In genomic region chr12:53008760-53009159, GRCh38 we compare ENCODE assay signal across 7 cellular contexts. TPM values are rescaled to one million over a fixed set of nuclear protein-coding genes. Genes with fewer than 3 reads are reported as not detected.
DNase-seq lines count a peak whose midpoint lies in the region; ATAC-seq and TF ChIP-seq lines count a peak whose summit lies in the region.
"Not testable (repeated sequence)": the region's sequence is repeated elsewhere in the genome, so short reads cannot be mapped to it uniquely, and the experiment has no call there.

No MANE protein-coding gene starts in this region.

- H3K27ac ChIP-seq in DND-41 (ENCODE audit: low read length); KMS-11; SK-N-SH (ENCODE audit: low read depth in 2 of 2, low read length in 1 of 2); mammary epithelial cell (ENCODE audit: insufficient read depth, low read depth, low read length); neural progenitor cell: not testable (repeated sequence)

- not testable (repeated sequence) for ATAC-seq in DND-41 (ENCODE audit: insufficient read depth, low read depth); activated T-cell treated with anti-CD3 and anti-CD28 coated beads, Interleukin-2, amount 50 U/mL, for 4 hours

- peaks cover 65% of the 10 kb centered on the region for H3K4me1 Mint-ChIP-seq in activated T-cell treated with anti-CD3 and anti-CD28 coated beads, Interleukin-2, amount 50 U/mL, for 4 hours (ENCODE audit: low read depth)
- H3K4me1 Mint-ChIP-seq in immature natural killer cell (peaks cover 69 to 70% of the 10 kb centered on the region in 2 donors), neural progenitor cell (peaks cover 26% of the 10 kb centered on the region)

- TF ChIP-seq CTCF in DND-41 (IDR thresholded peaks at IDR 0.05; ENCODE audit: borderline replicate concordance, extremely low read depth, low read length, poor library complexity, severe bottlenecking); KMS-11 (conservative IDR thresholded peaks at IDR 0.05; ENCODE audit: low read depth, low read length); SK-N-SH (IDR thresholded peaks at IDR 0.05); mammary epithelial cell (conservative IDR thresholded peaks at IDR 0.05 in 1 of 2, IDR thresholded peaks at IDR 0.05 in 1 of 2; ENCODE audit: extremely low read depth in 1 of 2, insufficient read depth in 1 of 2, low read depth in 1 of 2, low read length in 2 of 2); neural progenitor cell (IDR thresholded peaks at IDR 0.05): not testable (repeated sequence)

- peaks cover 32% of the 10 kb centered on the region for H3K36me3 Mint-ChIP-seq in activated T-cell treated with anti-CD3 and anti-CD28 coated beads, Interleukin-2, amount 50 U/mL, for 4 hours (ENCODE audit: insufficient read depth)
- not testable (repeated sequence) for H3K36me3 Mint-ChIP-seq in immature natural killer cell
- H3K36me3 Mint-ChIP-seq in neural progenitor cell = peaks cover 35% of the 10 kb centered on the region

- H3K9me2 ChIP-seq in SK-N-SH = not testable (repeated sequence)

- peaks cover 43% of the 10 kb centered on the region for H3K36me3 ChIP-seq in DND-41 (ENCODE audit: insufficient read depth, low read length)
- not testable (repeated sequence) for H3K36me3 ChIP-seq in KMS-11 (ENCODE audit: insufficient read depth); neural progenitor cell
- peaks cover 17 to 48% of the 10 kb centered on the region in 2 experiments for H3K36me3 ChIP-seq in SK-N-SH (replicated peaks in 1 of 2; ENCODE audit: control insufficient read depth in 1 of 2, insufficient read depth in 2 of 2, low read length in 1 of 2)
- peaks cover 11% of the 10 kb centered on the region for H3K36me3 ChIP-seq in mammary epithelial cell (ENCODE audit: insufficient read depth, low read length)

- H3K79me2 ChIP-seq in DND-41 (ENCODE audit: insufficient read depth, low read length) (peaks cover 80% of the 10 kb centered on the region), KMS-11 (ENCODE audit: insufficient read depth, low read depth) (peaks cover 81% of the 10 kb centered on the region), SK-N-SH (ENCODE audit: insufficient read depth) (peaks cover 85% of the 10 kb centered on the region), mammary epithelial cell (ENCODE audit: insufficient read depth, low read length) (peaks cover 81% of the 10 kb centered on the region), neural progenitor cell (ENCODE audit: low read depth) (peaks cover 84% of the 10 kb centered on the region)

- peak overlapping the region; percentile 97 for H3K4me3 Mint-ChIP-seq in activated T-cell treated with anti-CD3 and anti-CD28 coated beads, Interleukin-2, amount 50 U/mL, for 4 hours
- peak overlapping the region; percentile 7 to 72 (median 34) for H3K4me3 Mint-ChIP-seq in immature natural killer cell
- peak overlapping the region; percentile 38 for H3K4me3 Mint-ChIP-seq in neural progenitor cell

- not testable (repeated sequence) for H3K27me3 ChIP-seq in DND-41 (ENCODE audit: insufficient read depth, low read length, poor library complexity); KMS-11 (ENCODE audit: insufficient read depth, low read depth); SK-N-SH (ENCODE audit: insufficient read depth); mammary epithelial cell (ENCODE audit: insufficient read depth, low read length); neural progenitor cell

- 92% methylated on average over 15 of the region's 15 CpGs for WGBS in SK-N-SH (ENCODE audit: low lambda C conversion rate)
- 90% methylated on average over 15 of the region's 15 CpGs for WGBS in mammary epithelial cell (ENCODE audit: low coverage, missing lambda C conversion rate)

- POLR2A ChIA-PET in SK-N-SH (lab: Yijun Ruan, JAX) = not testable (repeated sequence)

- not testable (repeated sequence) for H3K27me3 Mint-ChIP-seq in activated T-cell treated with anti-CD3 and anti-CD28 coated beads, Interleukin-2, amount 50 U/mL, for 4 hours (ENCODE audit: low read depth); neural progenitor cell (ENCODE audit: insufficient read depth, low read depth)
- peaks cover 11 to 16% (median 16%) of the 10 kb centered on the region in 3 donors for H3K27me3 Mint-ChIP-seq in immature natural killer cell (ENCODE audit: low read depth in 3 of 3)

- H3K4me2 ChIP-seq in DND-41 (ENCODE audit: insufficient read depth, low read length) (peak overlapping the region; percentile 88), KMS-11 (peak overlapping the region; percentile 92), SK-N-SH (peak overlapping the region; percentile 88), mammary epithelial cell (ENCODE audit: insufficient read depth, low read depth, low read length) (peak overlapping the region; percentile 92), neural progenitor cell (peak overlapping the region; percentile 88)

- not testable (repeated sequence) for H3K9me3 ChIP-seq in DND-41 (ENCODE audit: insufficient read depth, low read length, severe bottlenecking); SK-N-SH; mammary epithelial cell (replicated peaks; ENCODE audit: insufficient read depth, low read length); neural progenitor cell (ENCODE audit: low read depth)

- dilution Hi-C loops in mammary epithelial cell (cut with HindIII; ENCODE audit: low sequenced_read_pairs) = loop anchor here (5.0 kb wide), 1 partner anchor 69 kb away; the partner anchor contains the start of gene SPRYD3

- peaks cover 13% of the 10 kb centered on the region for H3F3A ChIP-seq in SK-N-SH (replicated peaks; ENCODE audit: insufficient read depth)
- peaks cover 31% of the 10 kb centered on the region for H3F3A ChIP-seq in neural progenitor cell (ENCODE audit: low read depth)

- CTCF ChIA-PET in SK-N-SH (lab: Yijun Ruan, JAX) = interaction anchor here (1.0 to 1.3 kb wide), 2 partner anchors 10 to 91 kb away, joined by 3 read pairs; no protein-coding TSS in a partner anchor
- CTCF ChIA-PET in mammary epithelial cell (lab: Charles Lee; ENCODE audit: low non-redundant PET) = not testable (repeated sequence)

- intact Hi-C loops in mammary epithelial cell (cut with micrococcal nuclease) = not testable (repeated sequence)

- H3K9ac ChIP-seq in DND-41 (ENCODE audit: low read depth, low read length) = 0 out of 2 replicates have a peak overlapping the region, but pooled peaks have one; percentile 92
- not testable (repeated sequence) for H3K9ac ChIP-seq in KMS-11; SK-N-SH; mammary epithelial cell (ENCODE audit: insufficient read depth, low read length); neural progenitor cell

- in situ Hi-C loops in mammary epithelial cell (cut with MboI; ENCODE audit: low sequenced_read_pairs in 2 of 2) = not testable (repeated sequence)

- H3K4me1 ChIP-seq in DND-41 (ENCODE audit: insufficient read depth, low read length) (peaks cover 56% of the 10 kb centered on the region), KMS-11 (ENCODE audit: low read depth, poor library complexity, severe bottlenecking) (peaks cover 68% of the 10 kb centered on the region), SK-N-SH (ENCODE audit: control insufficient read depth in 1 of 2, insufficient read depth in 2 of 2, low read depth in 1 of 2, low read length in 1 of 2) (peaks cover 14 to 19% of the 10 kb centered on the region in 2 experiments; a peak in 3 of 4 replicates), mammary epithelial cell (ENCODE audit: insufficient read depth, low read length) (peaks cover 21% of the 10 kb centered on the region), neural progenitor cell (peaks cover 26% of the 10 kb centered on the region)

- H4K20me1 ChIP-seq in DND-41 (ENCODE audit: insufficient read depth, low read length) (peaks cover 71% of the 10 kb centered on the region), KMS-11 (ENCODE audit: insufficient read depth) (peaks cover 42% of the 10 kb centered on the region), SK-N-SH (ENCODE audit: insufficient read depth) (peaks cover 69% of the 10 kb centered on the region), mammary epithelial cell (ENCODE audit: insufficient read depth, low read length) (peaks cover 10% of the 10 kb centered on the region), neural progenitor cell (ENCODE audit: low read depth) (peaks cover 66% of the 10 kb centered on the region)

- H3K4me3 ChIP-seq in DND-41 (ENCODE audit: low read depth in 1 of 2, low read length in 2 of 2) (peak overlapping the region in 1 of 2 experiments; percentile 88; a peak in 1 of 4 replicates), mammary epithelial cell (replicated peaks in 1 of 3; ENCODE audit: insufficient read depth in 1 of 3, low read depth in 2 of 3, low read length in 3 of 3) (peak overlapping the region in 2 of 3 experiments; percentile 5 to 75), neural progenitor cell (peak overlapping the region; percentile 85)
- not testable (repeated sequence) for H3K4me3 ChIP-seq in KMS-11 (IDR thresholded peaks at IDR 0.05; ENCODE audit: insufficient read depth, low read depth, low read length); SK-N-SH (ENCODE audit: low read depth in 2 of 2, low read length in 1 of 2)

- DNase-seq in DND-41; SK-N-SH; activated T-cell treated with anti-CD3 and anti-CD28 coated beads, Interleukin-2, amount 50 U/mL, for 4 hours; mammary epithelial cell; immature natural killer cell; neural progenitor cell (ENCODE audit: low spot score): not testable (repeated sequence)

- not testable (repeated sequence) for H3K9me3 Mint-ChIP-seq in activated T-cell treated with anti-CD3 and anti-CD28 coated beads, Interleukin-2, amount 50 U/mL, for 4 hours; immature natural killer cell; neural progenitor cell

- BruUV-seq in mammary epithelial cell (replicated peaks; lab: Mats Ljungman, UMichigan) = not testable (repeated sequence)

- not testable (repeated sequence) for TF ChIP-seq RAD21 in SK-N-SH (IDR thresholded peaks at IDR 0.05; ENCODE audit: low read length)

- TF ChIP-seq EP300 in SK-N-SH (IDR thresholded peaks at IDR 0.05; ENCODE audit: borderline replicate concordance in 1 of 2, low read depth in 1 of 2, low read length in 1 of 2) = not testable (repeated sequence)

- peak overlapping the region in 2 of 6 donors; percentile 55 to 75 for H3K27ac Mint-ChIP-seq in immature natural killer cell
- H3K27ac Mint-ChIP-seq in neural progenitor cell = not testable (repeated sequence)

- not testable (repeated sequence) for H2AFZ ChIP-seq in DND-41 (ENCODE audit: low read depth, low read length); KMS-11 (ENCODE audit: low read depth); SK-N-SH (ENCODE audit: low read depth); mammary epithelial cell (ENCODE audit: low read depth, low read length); neural progenitor cell (replicated peaks)

RNA-seq across cellular contexts. Expression of gene EIF4B, which starts 2.5 kb away (rescaled TPM):
- polyA plus RNA-seq in SK-N-SH (2012; rRNA removed) (267 and 292 TPM in 2 replicates), mammary epithelial cell (312 TPM), immature natural killer cell (10 to 100 TPM; 57.2 to 83.4 (median 69.2) TPM)
- polyA plus RNA-seq in SK-N-SH (2012; cell fraction: cytosol; rRNA removed) = 346 and 371 TPM in 2 replicates
- polyA plus RNA-seq in SK-N-SH (2012; cell fraction: nucleus; rRNA removed) = 127 and 164 TPM in 2 replicates
- 100 to 1,000 TPM; 617 to 659 (median 632) TPM for total RNA-seq in activated T-cell treated with anti-CD3 and anti-CD28 coated beads, Interleukin-2, amount 50 U/mL, for 4 hours
- total RNA-seq in mammary epithelial cell (100 to 1,000 TPM; 350 to 850 TPM), neural progenitor cell (ENCODE audit: low replicate concordance) (774 and 833 TPM in 2 replicates)
- polyA minus RNA-seq in mammary epithelial cell = 610 TPM

RNA-seq across cellular contexts. Expression of gene TNS2, which starts 41.1 kb away (rescaled TPM):
- 32.7 and 50.0 TPM in 2 replicates for polyA plus RNA-seq in SK-N-SH (2012; rRNA removed)
- 9.6 and 17.3 TPM in 2 replicates for polyA plus RNA-seq in SK-N-SH (2012; cell fraction: cytosol; rRNA removed)
- polyA plus RNA-seq in SK-N-SH (2012; cell fraction: nucleus; rRNA removed) = 225 and 321 TPM in 2 replicates
- total RNA-seq in activated T-cell treated with anti-CD3 and anti-CD28 coated beads, Interleukin-2, amount 50 U/mL, for 4 hours = 1 to 10 TPM in 2 of 3 donors, under 1 TPM in 1; 0.87 to 2.5 (median 2.1) TPM
- total RNA-seq in mammary epithelial cell = 1 to 10 TPM; 3.7 to 4.2 TPM
- 6.6 TPM for polyA plus RNA-seq in mammary epithelial cell
- 16.7 TPM for polyA minus RNA-seq in mammary epithelial cell
- not detected for polyA plus RNA-seq in immature natural killer cell
- 0.24 and 0.28 TPM in 2 replicates for total RNA-seq in neural progenitor cell (ENCODE audit: low replicate concordance)

RNA-seq across cellular contexts. Expression of gene KRT18, which starts 59.8 kb away (rescaled TPM):
- polyA plus RNA-seq in SK-N-SH (2012; rRNA removed) = 332 and 351 TPM in 2 replicates
- 225 and 265 TPM in 2 replicates for polyA plus RNA-seq in SK-N-SH (2012; cell fraction: cytosol; rRNA removed)
- 714 and 1,063 TPM in 2 replicates for polyA plus RNA-seq in SK-N-SH (2012; cell fraction: nucleus; rRNA removed)
- total RNA-seq in activated T-cell treated with anti-CD3 and anti-CD28 coated beads, Interleukin-2, amount 50 U/mL, for 4 hours = 10 to 100 TPM; 11.8 to 15.6 (median 15.0) TPM
- 100 to 1,000 TPM; 175 to 187 TPM for total RNA-seq in mammary epithelial cell
- 380 TPM for polyA plus RNA-seq in mammary epithelial cell
- polyA minus RNA-seq in mammary epithelial cell = 709 TPM
- polyA plus RNA-seq in immature natural killer cell = under 1 TPM in 1 of 3 donors, not detected in 2; 0.60 TPM
- 69.3 and 100 TPM in 2 replicates for total RNA-seq in neural progenitor cell (ENCODE audit: low replicate concordance)

Comparison
In these comparisons a context has a peak if more than half of its experiments do, and no peak if none do; other contexts are left out.
1. H3K4me3 Mint-ChIP-seq: peak in every context shown above with its lines; median percentile 97 in activated T-cell treated with anti-CD3 and anti-CD28 coated beads, Interleukin-2, amount 50 U/mL, for 4 hours; 38 in neural progenitor cell; 34 in immature natural killer cell.